ENCODE assay signal across 8 cellular contexts in genomic region chrX:100819837-100820666, GRCh38.
A peak's percentile ranks its signal among the peaks of the same experiment; 100 is the strongest.
DNase-seq lines count a peak whose midpoint lies in the region; ATAC-seq and TF ChIP-seq lines count a peak whose summit lies in the region.

CSTF2 (plus strand) TSS chrX:100820391; CDS start chrX:100820417, 26 bp downstream.

- peak; percentile 99 for ATAC-seq in GM19023 (IDR thresholded peaks at IDR 0.05; ENCODE audit: unreplicated experiment)
- ATAC-seq in HG03196 (IDR thresholded peaks at IDR 0.05; ENCODE audit: unreplicated experiment): peak; percentile 99
- peak; percentile 97 for ATAC-seq in central memory CD8-positive, alpha-beta T cell (replicated peaks; ENCODE audit: extremely low read depth, poor library complexity, severe bottlenecking)

- TF ChIP-seq CTCF in AG10803 (conservative IDR thresholded peaks at IDR 0.05; ENCODE audit: low read length): peak; percentile 18

- peak within 1 kb of the TSS; percentile 84 for H3K27ac Mint-ChIP-seq in central memory CD8-positive, alpha-beta T cell (ENCODE audit: low read depth)

- DNase-seq in AG10803 (ENCODE audit: low read depth): peak; percentile 76
- peak; percentile 80 for DNase-seq in NCI-H226
- peak; percentile 36 to 57 (median 48) for DNase-seq in activated CD4-positive, CD25-positive, alpha-beta regulatory T cell (lab: John Stamatoyannopoulos, UW)
- peak; percentile 54 to 63 for DNase-seq in central memory CD8-positive, alpha-beta T cell (ENCODE audit: low spot score in 2 of 2)
- DNase-seq in islet precursor cell: peak; percentile 89
- peak; percentile 43 to 70 (median 63) for DNase-seq in stimulated activated CD4-positive, alpha-beta T cell treated with anti-CD3 and anti-CD28 coated beads, Interleukin-12 subunit alpha, Interleukin-12 subunit beta, amount 100 ng/mL, for 48 hours (ENCODE audit: low read depth in 2 of 3, low spot score in 1 of 3)

- H3K9me3 Mint-ChIP-seq in central memory CD8-positive, alpha-beta T cell: peaks cover 5% of the 10 kb centered on the region

- H3K4me3 Mint-ChIP-seq in central memory CD8-positive, alpha-beta T cell: peak within 1 kb of the TSS; percentile 82

- H3K4me1 Mint-ChIP-seq in central memory CD8-positive, alpha-beta T cell: peaks cover 6% of the 10 kb centered on the region

- peaks cover 28% of the 10 kb centered on the region for H3K36me3 Mint-ChIP-seq in central memory CD8-positive, alpha-beta T cell (ENCODE audit: insufficient read depth)

- H3K27me3 Mint-ChIP-seq in central memory CD8-positive, alpha-beta T cell: peaks cover 4% of the 10 kb centered on the region

- peak within 1 kb of the TSS; percentile 78 for H3K4me3 ChIP-seq in AG10803 (ENCODE audit: low read length)

Comparison
In these comparisons a context has a peak if more than half of its experiments do, and no peak if none do; other contexts are left out.
1. Peak in every context shown above with its lines: DNase-seq, ATAC-seq and H3K4me3 ChIP-seq.